ENCODE assay signal across 22 cellular contexts in genomic region chr19:2421581-2422306, GRCh38. TPM values are rescaled to one million over a fixed set of nuclear protein-coding genes. Genes with fewer than 3 reads are reported as not detected.
DNase-seq lines count a peak whose midpoint lies in the region; ATAC-seq, FAIRE-seq and TF ChIP-seq lines count a peak whose summit lies in the region.
"Had no signal": no experiment of that assay in that cellular context is flagged by ENCODE, and none has a peak within 500 bp of the region (broad histone marks: within the 10 kb centered on the region; RNA-seq: fewer than 3 reads in every experiment).

No MANE protein-coding gene starts in this region.

- H2AFZ ChIP-seq in H9 (ENCODE audit: low read length) (no peak overlapping the region), K562 (ENCODE audit: low read depth, low read length) (no peak overlapping the region), osteoblast (ENCODE audit: low read length) (no peak overlapping the region)
- H2AFZ ChIP-seq: PC-9 had no signal

- H3K4me2 ChIP-seq in BLaER1, result peak overlapping the region; percentile 98
- H3K4me2 ChIP-seq in H9 (ENCODE audit: insufficient read depth, insufficient read length, low read length), result no peak overlapping the region
- no peak overlapping the region for H3K4me2 ChIP-seq in K562 (ENCODE audit: insufficient read depth, low read length)
- no peak overlapping the region for H3K4me2 ChIP-seq in osteoblast (ENCODE audit: insufficient read depth, low read length)
- H3K4me2 ChIP-seq: A549, PC-9, SK-N-SH had no signal

- no peaks in the 10 kb centered on the region for H3K9me1 ChIP-seq in K562 (ENCODE audit: control insufficient read depth, insufficient read depth, low read length)

- H3K4me1 ChIP-seq in BLaER1 (peaks cover 84% of the 10 kb centered on the region), H9 (ENCODE audit: insufficient read depth, low read length) (no peaks in the 10 kb centered on the region), K562 (replicated peaks in 1 of 2; ENCODE audit: control insufficient read depth in 2 of 2, insufficient read depth in 2 of 2, low read length in 2 of 2) (peaks cover 8 to 41% of the 10 kb centered on the region in 2 experiments; a peak in 4 of 5 replicates), osteoblast (ENCODE audit: insufficient read depth, low read length) (peaks cover 9% of the 10 kb centered on the region)

- no peak for TF ChIP-seq EP300 in K562 (IDR thresholded peaks at IDR 0.05; ENCODE audit: low read length)

- POLR2A ChIA-PET in K562 (lab: Yijun Ruan, JAX), result no interaction called here

- H3K9me3 ChIP-seq in BLaER1 (no peaks in the 10 kb centered on the region), H9 (ENCODE audit: control insufficient read depth, low read depth, low read length) (no peaks in the 10 kb centered on the region), K562 (replicated peaks; ENCODE audit: control insufficient read depth, insufficient read depth, low read depth, low read length) (no peaks in the 10 kb centered on the region), osteoblast (ENCODE audit: low read depth, low read length) (no peaks in the 10 kb centered on the region)
- H3K9me3 ChIP-seq: A549, SK-N-SH had no signal

- H3K27ac ChIP-seq in BLaER1, result peak overlapping the region; percentile 88
- no peak overlapping the region for H3K27ac ChIP-seq in H9 (ENCODE audit: insufficient read length, low read depth, low read length)
- H3K27ac ChIP-seq in K562 (ENCODE audit: extremely low read depth, low read depth, low read length), result no peak overlapping the region
- H3K27ac ChIP-seq in osteoblast (ENCODE audit: low read depth, low read length), result no peak overlapping the region
- H3K27ac ChIP-seq: A549, PC-9 had no signal

- H3K9me3 Mint-ChIP-seq in H9 (no peaks in the 10 kb centered on the region), immature natural killer cell (no peaks in the 10 kb centered on the region)
- H3K9me3 Mint-ChIP-seq: CD4-positive, alpha-beta T cell had no signal

- no peak overlapping the region for H3K23ac ChIP-seq in H9 (ENCODE audit: insufficient read length, low read depth, low read length)

- H3K4me3 Mint-ChIP-seq in H9, result no peak overlapping the region
- H3K4me3 Mint-ChIP-seq in immature natural killer cell, result no peak overlapping the region
- H3K4me3 Mint-ChIP-seq: B cell; CD4-positive, alpha-beta T cell had no signal

- H3T11ph ChIP-seq in H9 (ENCODE audit: low read length), result no peak overlapping the region

- peaks cover 7% of the 10 kb centered on the region for H3K23me2 ChIP-seq in H9 (ENCODE audit: insufficient read length, low read depth, low read length, poor library complexity, severe bottlenecking)

- ATAC-seq in K562, result no peak
- ATAC-seq: A549 had no signal

- no peak overlapping the region for H3K4ac ChIP-seq in H9 (ENCODE audit: low read depth, low read length)

- CTCF ChIA-PET in K562 (lab: Yijun Ruan, JAX; ENCODE audit: low intra/inter-chr PET ratio), result no interaction called here

- no peak overlapping the region for H4K91ac ChIP-seq in H9 (ENCODE audit: insufficient read length, low read depth, low read length)

- no peak overlapping the region for H4K5ac ChIP-seq in H9 (ENCODE audit: insufficient read length, low read depth, low read length)

- H2BK120ac ChIP-seq in H9 (ENCODE audit: low read depth, low read length, poor library complexity, severe bottlenecking), result no peak overlapping the region

- no peak overlapping the region for H2BK15ac ChIP-seq in H9 (ENCODE audit: low read depth, low read length)

- no peak for TF ChIP-seq POLR2A in K562 (conservative IDR thresholded peaks at IDR 0.05)

- no peak for TF ChIP-seq RAD21 in K562 (CRISPR knock-in tag; conservative IDR thresholded peaks at IDR 0.05 in 1 of 2, IDR thresholded peaks at IDR 0.05 in 1 of 2)

- H4K20me1 ChIP-seq in BLaER1 (peaks cover 41% of the 10 kb centered on the region), H9 (ENCODE audit: control insufficient read depth, insufficient read depth, insufficient read length) (no peaks in the 10 kb centered on the region), K562 (replicated peaks; ENCODE audit: control insufficient read depth, insufficient read depth, low read length) (peaks cover 8% of the 10 kb centered on the region; the same call in 1 of the 2 replicates), osteoblast (ENCODE audit: insufficient read depth, low read length) (peaks cover 26% of the 10 kb centered on the region)

- no peak overlapping the region; a peak in 1 of 7 replicates for H3K27ac Mint-ChIP-seq in H9
- H3K27ac Mint-ChIP-seq in immature natural killer cell, result no peak overlapping the region
- H3K27ac Mint-ChIP-seq: B cell; CD4-positive, alpha-beta T cell had no signal

- no peak overlapping the region for H3K18ac ChIP-seq in H9 (ENCODE audit: insufficient read length, low read depth, low read length)

- no peak overlapping the region for H3K4me3 ChIP-seq in BLaER1
- H3K4me3 ChIP-seq in K562, result no peak overlapping the region
- H3K4me3 ChIP-seq in osteoblast (ENCODE audit: insufficient read depth, low read length), result no peak overlapping the region
- H3K4me3 ChIP-seq: A549, PC-9 had no signal

- H3K4me1 Mint-ChIP-seq in H9 (peaks cover 2 to 7% of the 10 kb centered on the region in 2 experiments), immature natural killer cell (peaks cover 6 to 7% of the 10 kb centered on the region in 2 donors)

- TF ChIP-seq CTCF in H9 (conservative IDR thresholded peaks at IDR 0.05), result no peak
- no peak for TF ChIP-seq CTCF in K562 (IDR thresholded peaks at IDR 0.05 in 2 of 3, conservative IDR thresholded peaks at IDR 0.05 in 1 of 3; ENCODE audit: insufficient read depth in 2 of 3, low read depth in 1 of 3, low read length in 3 of 3)
- TF ChIP-seq CTCF in osteoblast (IDR thresholded peaks at IDR 0.05; ENCODE audit: extremely low read depth, low read depth, low read length), result no peak

- no peak overlapping the region for H2AK5ac ChIP-seq in H9 (ENCODE audit: insufficient read length, low read length)

- DNase-seq in H9 (peak; percentile 21), K562 (ENCODE audit: extremely low read depth in 1 of 4, low spot score in 3 of 4) (no peak), osteoblast (ENCODE audit: insufficient read length, low spot score, missing footprints) (peak; percentile 72), NCI-H1092 (lab: John Stamatoyannopoulos, UW) (no peak), immature natural killer cell (no peak), cortex of kidney (lab: John Stamatoyannopoulos, UW) (no peak)
- DNase-seq: CD4-positive, alpha-beta T cell; COR-L47; DMS79; MM.1S; NCI-H1048; NCI-H1436; NCI-H1930; NCI-H748 treated with DMSO at 0.1 percent for 48 hours; PC-9; RPMI8226; SHP77 treated with DMSO at 0.1 percent for 48 hours; SK-N-SH had no signal

- in situ Hi-C loops in K562 (cut with MboI), result no loop called here

- H2BK20ac ChIP-seq in H9 (ENCODE audit: low read depth, low read length, poor library complexity, severe bottlenecking), result no peak overlapping the region

- no peak for FAIRE-seq in K562 (lab: Jason Lieb, UNC)
- FAIRE-seq: A549, H1 had no signal

- BruUV-seq in K562 (replicated peaks; lab: Mats Ljungman, UMichigan), result no TSS peak

- H3K27me3 ChIP-seq in BLaER1 (no peaks in the 10 kb centered on the region), H9 (ENCODE audit: insufficient read depth, low read length) (no peaks in the 10 kb centered on the region), K562 (ENCODE audit: control insufficient read depth in 2 of 2, insufficient read depth in 2 of 2, low read length in 2 of 2) (no peaks in the 10 kb centered on the region), osteoblast (ENCODE audit: insufficient read depth, low read length) (no peaks in the 10 kb centered on the region)

- H3K36me3 Mint-ChIP-seq in H9 (ENCODE audit: insufficient read depth in 1 of 3, low read depth in 3 of 3) (peaks cover 8 to 19% (median 11%) of the 10 kb centered on the region in 3 experiments; a peak in 6 of 7 replicates), immature natural killer cell (no peaks in the 10 kb centered on the region)

- H3K27me3 Mint-ChIP-seq in H9 (ENCODE audit: low read depth), result no peaks in the 10 kb centered on the region; the same call in 1 of the 2 replicates
- peaks cover 0 to 2% (median 0%) of the 10 kb centered on the region in 3 donors for H3K27me3 Mint-ChIP-seq in immature natural killer cell (ENCODE audit: low read depth in 3 of 3)
- H3K27me3 Mint-ChIP-seq: B cell; CD4-positive, alpha-beta T cell had no signal

- peak overlapping the region; percentile 71 for H3K9ac ChIP-seq in BLaER1
- no peak overlapping the region for H3K9ac ChIP-seq in H9 (ENCODE audit: extremely low read depth, insufficient read length, low read length)
- peak overlapping the region in 1 of 2 experiments; percentile 17; a peak in 2 of 4 replicates for H3K9ac ChIP-seq in K562 (ENCODE audit: insufficient read depth in 1 of 2, low read depth in 2 of 2, low read length in 2 of 2)
- H3K9ac ChIP-seq: SK-N-SH had no signal

- H3K36me3 ChIP-seq in BLaER1, result peaks cover 37% of the 10 kb centered on the region
- H3K36me3 ChIP-seq in K562 (ENCODE audit: control insufficient read depth, insufficient read depth, low read length), result peaks cover 60% of the 10 kb centered on the region; the same call in 2 of the 3 replicates
- H3K36me3 ChIP-seq in osteoblast (ENCODE audit: insufficient read depth, low read length), result peaks cover 17% of the 10 kb centered on the region

- intact Hi-C loops in K562 (cut with micrococcal nuclease), result no loop called here

- H4K8ac ChIP-seq in H9 (replicated peaks; ENCODE audit: insufficient read length, low read depth, low read length), result no peak overlapping the region

- no CpG with 5 or more reads among the region's 23 CpGs for WGBS in H9 (ENCODE audit: extremely low coverage, insufficient read length, low lambda C conversion rate)
- WGBS in K562 (ENCODE audit: insufficient coverage, low coverage, missing lambda C conversion rate), result 85% methylated on average over 22 of the region's 23 CpGs

- no peak overlapping the region for H3K56ac ChIP-seq in H9 (ENCODE audit: insufficient read length, low read depth, low read length)

- H3K79me2 ChIP-seq in H9 (ENCODE audit: insufficient read depth, low read length) (peaks cover 2% of the 10 kb centered on the region; the same call in 1 of the 2 replicates), K562 (ENCODE audit: control insufficient read depth, insufficient read depth, low read length) (peaks cover 37% of the 10 kb centered on the region), osteoblast (ENCODE audit: insufficient read depth, low read length) (peaks cover 46% of the 10 kb centered on the region)

- H3K79me1 ChIP-seq in H9 (ENCODE audit: insufficient read depth, low read depth, low read length, poor library complexity, severe bottlenecking), result no peaks in the 10 kb centered on the region

- H2BK12ac ChIP-seq in H9 (ENCODE audit: insufficient read length, low read depth, low read length), result no peak overlapping the region

- no peak overlapping the region; the same call in 1 of the 2 replicates for H3K14ac ChIP-seq in H9 (ENCODE audit: insufficient read depth, low read length)

- H2BK5ac ChIP-seq in H9 (ENCODE audit: insufficient read length, low read length), result no peak overlapping the region

RNA-seq across cellular contexts. Expression of gene TIMM13, which starts 5.6 kb away (rescaled TPM):
- total RNA-seq in H9 (2021) (214 and 219 TPM in 2 replicates), K562 (2014; rRNA removed) (112 and 140 TPM in 2 replicates), K562 (2014; rRNA removed; fragmentation: Illumina TruSeq; extraction: Trizol) (13.8 and 18.7 TPM in 2 replicates), K562 (2015; rRNA removed; fragmentation: Illumina TruSeq; extraction: Trizol) (81.1 and 90.4 TPM in 2 replicates), K562 (2021) (215 and 235 TPM in 2 replicates), osteoblast (27.7 and 27.9 TPM in 2 replicates)
- 33.4 and 83.5 TPM in 2 replicates for total RNA-seq in K562 (2011; cell fraction: chromatin; rRNA removed; ENCODE audit: low replicate concordance)
- total RNA-seq in K562 (2011; cell fraction: nucleolus; rRNA removed), result 50.0 and 67.9 TPM in 2 replicates
- total RNA-seq in K562 (2011; cell fraction: nucleoplasm; rRNA removed), result 30.1 and 33.7 TPM in 2 replicates
- polyA plus RNA-seq in K562 (2011; rRNA removed) (35.0 and 50.3 TPM in 2 replicates), K562 (2014; fragmentation: Illumina TruSeq; extraction: Trizol) (20.3 and 68.0 TPM in 2 replicates), K562 (2014; fragmentation: Nextera tagmentation; extraction: Ambion mirVana) (10 to 100 TPM; 17.6 to 71.8 TPM), K562 (2014; rRNA removed) (105 and 132 TPM in 2 replicates), immature natural killer cell (10 to 100 TPM; 74.3 to 99.6 (median 84.9) TPM)
- polyA plus RNA-seq in K562 (2011; cell fraction: cytosol; rRNA removed), result 77.5 and 236 TPM in 2 replicates
- polyA plus RNA-seq in K562 (2011; cell fraction: nucleus; rRNA removed), result 41.8 and 63.1 TPM in 2 replicates
- 83.8 and 112 TPM in 2 replicates for polyA plus RNA-seq in K562 (2012)
- polyA minus RNA-seq in K562 (2011; rRNA and poly(A)+ RNA removed), result 4.1 and 9.6 TPM in 2 replicates
- polyA minus RNA-seq in K562 (2011; cell fraction: cytosol; rRNA and poly(A)+ RNA removed), result 27.2 and 34.0 TPM in 2 replicates
- polyA minus RNA-seq in K562 (2011; cell fraction: nucleus; rRNA and poly(A)+ RNA removed), result 18.0 and 20.1 TPM in 2 replicates

RNA-seq across cellular contexts. Expression of gene LMNB2, which starts 35.0 kb away (rescaled TPM):
- total RNA-seq in H9 (2021), result 173 and 174 TPM in 2 replicates
- total RNA-seq in K562 (2011; cell fraction: chromatin; rRNA removed; ENCODE audit: low replicate concordance), result 40.1 and 85.1 TPM in 2 replicates
- 40.9 and 42.2 TPM in 2 replicates for total RNA-seq in K562 (2011; cell fraction: nucleolus; rRNA removed)
- total RNA-seq in K562 (2011; cell fraction: nucleoplasm; rRNA removed), result 35.7 and 48.3 TPM in 2 replicates
- 133 and 141 TPM in 2 replicates for total RNA-seq in K562 (2014; rRNA removed)
- total RNA-seq in K562 (2014; rRNA removed; fragmentation: Illumina TruSeq; extraction: Trizol), result 46.8 and 52.9 TPM in 2 replicates
- 105 and 106 TPM in 2 replicates for total RNA-seq in K562 (2015; rRNA removed; fragmentation: Illumina TruSeq; extraction: Trizol)
- total RNA-seq in K562 (2021), result 98.3 and 123 TPM in 2 replicates
- 90.3 and 94.7 TPM in 2 replicates for polyA plus RNA-seq in K562 (2011; rRNA removed)
- 191 and 212 TPM in 2 replicates for polyA plus RNA-seq in K562 (2011; cell fraction: cytosol; rRNA removed)
- polyA plus RNA-seq in K562 (2011; cell fraction: nucleus; rRNA removed), result 59.1 and 76.5 TPM in 2 replicates
- 58.8 and 94.2 TPM in 2 replicates for polyA plus RNA-seq in K562 (2012)
- polyA plus RNA-seq in K562 (2014; fragmentation: Illumina TruSeq; extraction: Trizol), result 117 and 161 TPM in 2 replicates
- polyA plus RNA-seq in K562 (2014; fragmentation: Nextera tagmentation; extraction: Ambion mirVana), result under 1 TPM; 0.48 to 0.71 TPM
- polyA plus RNA-seq in K562 (2014; rRNA removed), result 94.5 and 105 TPM in 2 replicates
- polyA minus RNA-seq in K562 (2011; rRNA and poly(A)+ RNA removed), result 57.4 and 85.2 TPM in 2 replicates
- polyA minus RNA-seq in K562 (2011; cell fraction: cytosol; rRNA and poly(A)+ RNA removed), result 48.5 and 69.4 TPM in 2 replicates
- 10.8 and 13.6 TPM in 2 replicates for polyA minus RNA-seq in K562 (2011; cell fraction: nucleus; rRNA and poly(A)+ RNA removed)
- total RNA-seq in osteoblast, result 24.2 and 24.6 TPM in 2 replicates
- 1 to 10 TPM; 4.6 to 8.4 (median 5.0) TPM for polyA plus RNA-seq in immature natural killer cell

RNA-seq across cellular contexts. Expression of gene GADD45B, which starts 54.2 kb away (rescaled TPM):
- 13.5 and 16.2 TPM in 2 replicates for total RNA-seq in H9 (2021)
- total RNA-seq in K562 (2011; cell fraction: chromatin; rRNA removed; ENCODE audit: low replicate concordance), result 7.1 and 17.3 TPM in 2 replicates
- 18.6 and 27.0 TPM in 2 replicates for total RNA-seq in K562 (2011; cell fraction: nucleolus; rRNA removed)
- total RNA-seq in K562 (2011; cell fraction: nucleoplasm; rRNA removed), result 12.8 and 19.0 TPM in 2 replicates
- 3.9 and 4.1 TPM in 2 replicates for total RNA-seq in K562 (2014; rRNA removed)
- 1.7 and 2.1 TPM in 2 replicates for total RNA-seq in K562 (2014; rRNA removed; fragmentation: Illumina TruSeq; extraction: Trizol)
- 1.9 and 2.0 TPM in 2 replicates for total RNA-seq in K562 (2015; rRNA removed; fragmentation: Illumina TruSeq; extraction: Trizol)
- total RNA-seq in K562 (2021), result 2.9 and 3.1 TPM in 2 replicates
- polyA plus RNA-seq in K562 (2011; rRNA removed), result 2.7 and 4.7 TPM in 2 replicates
- polyA plus RNA-seq in K562 (2011; cell fraction: cytosol; rRNA removed), result 5.2 and 6.5 TPM in 2 replicates
- polyA plus RNA-seq in K562 (2011; cell fraction: nucleus; rRNA removed), result 8.7 and 19.6 TPM in 2 replicates
- polyA plus RNA-seq in K562 (2012), result 2.9 and 8.2 TPM in 2 replicates
- 0.79 and 1.0 TPM in 2 replicates for polyA plus RNA-seq in K562 (2014; fragmentation: Illumina TruSeq; extraction: Trizol)
- polyA plus RNA-seq in K562 (2014; fragmentation: Nextera tagmentation; extraction: Ambion mirVana), result under 1 TPM; 0.06 to 0.18 TPM
- polyA plus RNA-seq in K562 (2014; rRNA removed), result 2.5 and 2.7 TPM in 2 replicates
- 3.5 and 5.2 TPM in 2 replicates for polyA minus RNA-seq in K562 (2011; rRNA and poly(A)+ RNA removed)
- polyA minus RNA-seq in K562 (2011; cell fraction: cytosol; rRNA and poly(A)+ RNA removed), result 4.3 and 18.2 TPM in 2 replicates
- 17.8 and 31.2 TPM in 2 replicates for polyA minus RNA-seq in K562 (2011; cell fraction: nucleus; rRNA and poly(A)+ RNA removed)
- total RNA-seq in osteoblast, result 41.8 and 46.3 TPM in 2 replicates
- polyA plus RNA-seq in immature natural killer cell, result 100 to 1,000 TPM in 1 of 3 donors, 10 to 100 TPM in 2; 68.0 to 105 (median 72.9) TPM

Comparison
In these comparisons a context has a peak if more than half of its experiments do, and no peak if none do; other contexts are left out.
1. DNase-seq: peak in H9 (single experiment) and osteoblast (single experiment); none in K562 (0 of 4), NCI-H1092 (single experiment), immature natural killer cell (0 of 3) and cortex of kidney (single experiment).